Comparison of ENCODE assay signal across 8 cellular contexts in genomic region chr2:26605195-26605968, GRCh38. TPM values are rescaled to one million over a fixed set of nuclear protein-coding genes. Genes with fewer than 3 reads are reported as not detected.
DNase-seq lines count a peak whose midpoint lies in the region; ATAC-seq and TF ChIP-seq lines count a peak whose summit lies in the region.

No MANE protein-coding gene starts in this region.

- H3K4me3 ChIP-seq in LNCaP clone FGC (ENCODE audit: low read depth, low read length) (no peak overlapping the region), lower leg skin (ENCODE audit: low read depth, poor library complexity, severe bottlenecking) (no peak overlapping the region), tibial artery (no peak overlapping the region)

- no peak for ATAC-seq in GM18873 (IDR thresholded peaks at IDR 0.05; ENCODE audit: low FRiP score, unreplicated experiment)

- 26 to 27% methylated on average over 12 of the region's 12 CpGs for WGBS in lower leg skin, 2 donors

- peak; percentile 41 to 76 for DNase-seq in NCI-H446 (lab: John Stamatoyannopoulos, UW)
- DNase-seq in NCI-H446 treated with DMSO at 0.1 percent for 48 hours (lab: John Stamatoyannopoulos, UW): no peak
- DNase-seq in LNCaP clone FGC (ENCODE audit: low read depth): no peak
- DNase-seq in SKM-1 (lab: John Stamatoyannopoulos, UW; ENCODE audit: unreplicated experiment): peak; percentile 6
- DNase-seq in dermis microvascular lymphatic vessel endothelial cell (ENCODE audit: low read depth in 2 of 2): peak; percentile 36 to 56
- DNase-seq in lower leg skin (ENCODE audit: low spot score in 2 of 2): peak; percentile 26 to 80
- peak in 1 of 2 donors; percentile 54 for DNase-seq in tibial artery

- no peaks in the 10 kb centered on the region for H3K9me3 ChIP-seq in tibial artery

- no peaks in the 10 kb centered on the region for H3K36me3 ChIP-seq in tibial artery

- no peak overlapping the region for H3K27ac ChIP-seq in tibial artery

- H3K27me3 ChIP-seq in tibial artery: no peaks in the 10 kb centered on the region

- TF ChIP-seq CTCF in LNCaP clone FGC (IDR thresholded peaks at IDR 0.05; ENCODE audit: control insufficient read depth, extremely low read depth, insufficient read depth) (peak; percentile 82), lower leg skin (IDR thresholded peaks at IDR 0.05) (no peak), tibial artery (IDR thresholded peaks at IDR 0.05) (peak; percentile 79 to 94)

- peaks cover 0 to 11% (median 0%) of the 10 kb centered on the region in 4 donors for H3K4me1 ChIP-seq in tibial artery

- intact Hi-C loops in lower leg skin (cut with DNase I; ENCODE audit: low total_unique reads): loop anchor here (5.0 kb wide), 1 partner anchor 137 kb away; no protein-coding TSS in a partner anchor
- intact Hi-C loops in tibial artery (cut with DNase I; ENCODE audit: low total_unique reads): no loop called here

- TF ChIP-seq POLR2A in lower leg skin (IDR thresholded peaks at IDR 0.05): no peak

RNA-seq across cellular contexts. Expression of gene CIB4, which starts 35.8 kb away (rescaled TPM):
- not detected in 2 replicates for total RNA-seq in dermis microvascular lymphatic vessel endothelial cell
- total RNA-seq in lower leg skin: not detected

Comparison
In these comparisons a context has a peak if more than half of its experiments do, and no peak if none do; other contexts are left out.
1. DNase-seq: peak in NCI-H446 (2 of 2), SKM-1 (single experiment), dermis microvascular lymphatic vessel endothelial cell (2 of 2) and lower leg skin (2 of 2); none in NCI-H446 treated with DMSO at 0.1 percent for 48 hours (single experiment) and LNCaP clone FGC (single experiment).
2. CTCF ChIP-seq: peak in LNCaP clone FGC (single experiment) and tibial artery (2 of 2); none in lower leg skin (0 of 3).